16 cellular contexts compared by ENCODE assay signal in the genomic region with DNA sequence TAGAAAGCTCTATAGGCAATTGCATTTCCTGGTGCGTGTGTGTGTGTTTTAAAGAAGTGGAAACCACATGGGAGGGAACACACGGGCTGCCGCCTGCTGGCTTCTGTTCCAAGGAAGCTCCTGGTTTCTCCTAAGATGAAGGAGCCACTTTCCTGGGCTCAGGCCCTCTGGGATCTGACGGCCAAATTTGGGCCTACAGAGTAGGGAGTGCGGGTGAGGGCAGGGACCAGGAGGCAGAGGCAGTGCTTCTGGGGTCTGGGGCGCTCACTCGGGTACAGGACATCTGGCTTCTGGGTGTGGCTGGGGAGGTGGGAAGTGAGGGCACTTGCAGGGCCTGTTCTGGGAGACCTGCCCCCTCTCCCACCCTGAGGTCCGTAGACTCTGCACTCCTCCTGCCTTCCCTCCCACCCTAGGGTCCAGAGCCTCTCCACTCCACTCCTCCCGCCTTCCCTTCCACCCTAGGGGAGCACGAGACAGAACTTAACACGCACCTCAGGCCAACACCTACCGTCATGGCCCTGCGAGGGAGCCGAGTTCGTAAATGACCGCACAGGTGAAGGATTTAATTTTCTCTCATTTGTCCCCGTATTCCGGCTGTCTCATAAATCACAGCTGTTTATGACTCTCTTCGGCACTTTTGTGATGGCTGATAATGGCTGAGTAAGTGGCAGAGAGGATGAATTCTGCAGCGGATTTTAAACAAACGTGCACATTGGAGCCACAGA.
A peak's percentile ranks its signal among the peaks of the same experiment; 100 is the strongest.
DNase-seq lines count a peak whose midpoint lies in the region; ATAC-seq and TF ChIP-seq lines count a peak whose summit lies in the region.
"Had no signal": no experiment of that assay in that cellular context is flagged by ENCODE, and none has a peak within 500 bp of the region (broad histone marks: within the 10 kb centered on the region; RNA-seq: fewer than 3 reads in every experiment).

No MANE protein-coding gene starts in this region.

- CTCF ChIA-PET in activated CD8-positive, alpha-beta T cell treated with anti-CD3 and anti-CD28 coated beads for 36 hours (lab: Charles Lee), result no interaction called here

- DNase-seq in stimulated activated CD4-positive, alpha-beta T cell treated with anti-CD3 and anti-CD28 coated beads, Interleukin-4, amount 100 ng/mL, for 24 hours, result peak; percentile 1
- DNase-seq in stimulated activated CD4-positive, alpha-beta T cell treated with anti-CD3 and anti-CD28 coated beads, Interleukin-4, amount 100 ng/mL, for 1 hour, result no peak
- DNase-seq in NCI-H748 treated with DMSO at 0.1 percent for 48 hours (lab: John Stamatoyannopoulos, UW) (peak; percentile 30), islet precursor cell (peak; percentile 39)
- no peak for DNase-seq in activated CD8-positive, alpha-beta T cell treated with anti-CD3 and anti-CD28 coated beads for 36 hours
- no peak for DNase-seq in stimulated activated naive CD8-positive, alpha-beta T cell treated with anti-CD3 and anti-CD28 coated beads, Interleukin-15, Interleukin-2, amounts not matched to agents 100 U/mL and 50 U/mL, for 24 hours
- DNase-seq: activated CD4-positive, CD25-positive, alpha-beta regulatory T cell treated with anti-CD3 and anti-CD28 coated beads, Interleukin-2, amount 50 U/mL, for 72 hours; amygdala; DND-41; gastrocnemius medialis; MV-4-11; NCI-H187; NCI-H446 treated with DMSO at 0.1 percent for 48 hours had no signal

- no peaks in the 10 kb centered on the region for H3K4me1 Mint-ChIP-seq in activated CD8-positive, alpha-beta T cell treated with anti-CD3 and anti-CD28 coated beads for 36 hours (ENCODE audit: low read depth)

- no peak for TF ChIP-seq CTCF in activated CD8-positive, alpha-beta T cell treated with anti-CD3 and anti-CD28 coated beads for 36 hours (IDR thresholded peaks at IDR 0.05)

- H3K36me3 Mint-ChIP-seq in activated CD8-positive, alpha-beta T cell treated with anti-CD3 and anti-CD28 coated beads for 36 hours (ENCODE audit: low read depth), result no peaks in the 10 kb centered on the region

- H3K27me3 Mint-ChIP-seq in activated CD8-positive, alpha-beta T cell treated with anti-CD3 and anti-CD28 coated beads for 36 hours, result no peaks in the 10 kb centered on the region

- H3K27ac Mint-ChIP-seq in activated CD8-positive, alpha-beta T cell treated with anti-CD3 and anti-CD28 coated beads for 36 hours, result no peak overlapping the region
- H3K27ac Mint-ChIP-seq: nephron; stimulated activated naive CD8-positive, alpha-beta T cell treated with anti-CD3 and anti-CD28 coated beads, Interleukin-15, Interleukin-2, amounts not matched to agents 100 ng/mL and 50 ng/mL, for 24 hours had no signal

- no peak for ATAC-seq in activated CD8-positive, alpha-beta T cell treated with anti-CD3 and anti-CD28 coated beads for 36 hours
- no peak for ATAC-seq in GM18867 (IDR thresholded peaks at IDR 0.05; ENCODE audit: unreplicated experiment)
- ATAC-seq in stimulated activated naive CD8-positive, alpha-beta T cell treated with anti-CD3 and anti-CD28 coated beads, Interleukin-15, Interleukin-2, amounts not matched to agents 100 U/mL and 50 U/mL, for 24 hours, result no peak
- ATAC-seq: gastrocnemius medialis had no signal

- H3K9me3 Mint-ChIP-seq in activated CD8-positive, alpha-beta T cell treated with anti-CD3 and anti-CD28 coated beads for 36 hours, result no peaks in the 10 kb centered on the region

- no peak overlapping the region for H3K4me3 Mint-ChIP-seq in activated CD8-positive, alpha-beta T cell treated with anti-CD3 and anti-CD28 coated beads for 36 hours
- H3K4me3 Mint-ChIP-seq: nephron; stimulated activated naive CD8-positive, alpha-beta T cell treated with anti-CD3 and anti-CD28 coated beads, Interleukin-15, Interleukin-2, amounts not matched to agents 100 ng/mL and 50 ng/mL, for 24 hours had no signal

- POLR2A ChIA-PET in activated CD8-positive, alpha-beta T cell treated with anti-CD3 and anti-CD28 coated beads for 36 hours (lab: Charles Lee), result no interaction called here

- intact Hi-C loops in activated CD8-positive, alpha-beta T cell treated with anti-CD3 and anti-CD28 coated beads for 36 hours (cut with micrococcal nuclease), result no loop called here

Comparison
In these comparisons a context has a peak if more than half of its experiments do, and no peak if none do; other contexts are left out.
1. DNase-seq: peak in stimulated activated CD4-positive, alpha-beta T cell treated with anti-CD3 and anti-CD28 coated beads, Interleukin-4, amount 100 ng/mL, for 24 hours (single experiment), NCI-H748 treated with DMSO at 0.1 percent for 48 hours (single experiment) and islet precursor cell (single experiment); none in stimulated activated CD4-positive, alpha-beta T cell treated with anti-CD3 and anti-CD28 coated beads, Interleukin-4, amount 100 ng/mL, for 1 hour (single experiment), activated CD8-positive, alpha-beta T cell treated with anti-CD3 and anti-CD28 coated beads for 36 hours (single experiment) and stimulated activated naive CD8-positive, alpha-beta T cell treated with anti-CD3 and anti-CD28 coated beads, Interleukin-15, Interleukin-2, amounts not matched to agents 100 U/mL and 50 U/mL, for 24 hours (single experiment).